In the genomic region with DNA sequence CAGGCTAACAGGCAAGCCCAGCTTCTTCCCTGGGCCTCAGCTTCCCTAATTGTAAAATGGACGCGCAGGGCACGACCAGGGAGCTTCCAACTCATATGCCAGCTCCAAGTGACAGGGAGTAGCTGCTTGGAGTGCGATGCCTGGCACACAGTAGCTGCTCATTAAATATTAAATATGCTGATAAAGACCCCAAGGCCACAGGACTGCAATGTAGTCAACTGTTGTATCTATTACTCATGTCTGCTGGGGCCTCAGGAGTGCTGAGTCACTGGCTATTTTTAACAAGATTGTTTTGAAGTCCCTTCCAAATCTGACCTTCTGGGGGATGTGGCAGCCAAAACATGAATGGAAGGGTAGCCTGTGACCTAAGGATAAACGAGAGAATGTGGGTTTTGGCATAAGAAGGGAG, we compare ENCODE assay signal across 8 cellular contexts. TPM values are rescaled to one million over a fixed set of nuclear protein-coding genes. Genes with fewer than 3 reads are reported as not detected.
DNase-seq lines count a peak whose midpoint lies in the region; ATAC-seq and TF ChIP-seq lines count a peak whose summit lies in the region.

No MANE protein-coding gene starts in this region.

- peaks cover 58% of the 10 kb centered on the region for H4K20me1 ChIP-seq in smooth muscle cell (ENCODE audit: low read depth)

- no peaks in the 10 kb centered on the region for H3F3A ChIP-seq in smooth muscle cell (ENCODE audit: low read depth)

- H3K79me2 ChIP-seq in smooth muscle cell (ENCODE audit: low read depth): peaks cover 46% of the 10 kb centered on the region

- H3K4me3 ChIP-seq in HEK293 (ENCODE audit: low read depth, low read length) (no peak overlapping the region), smooth muscle cell (no peak overlapping the region)

- H3K9me3 ChIP-seq in HEK293 (ENCODE audit: control insufficient read depth, insufficient read depth, low read depth, low read length) (no peaks in the 10 kb centered on the region), smooth muscle cell (replicated peaks; ENCODE audit: low read depth) (no peaks in the 10 kb centered on the region)

- TF ChIP-seq CTCF in HEK293 (tag by site-specific recombination; IDR thresholded peaks at IDR 0.05): no peak
- no peak for TF ChIP-seq CTCF in foreskin keratinocyte (conservative IDR thresholded peaks at IDR 0.05)
- no peak for TF ChIP-seq CTCF in smooth muscle cell (IDR thresholded peaks at IDR 0.05; ENCODE audit: borderline replicate concordance, insufficient read depth, poor library complexity, severe bottlenecking)

- peak; percentile 21 for ATAC-seq in foreskin keratinocyte
- ATAC-seq in HG03175 (IDR thresholded peaks at IDR 0.05; ENCODE audit: unreplicated experiment): no peak

- H3K36me3 ChIP-seq in HEK293 (ENCODE audit: control insufficient read depth in 2 of 2, insufficient read depth in 1 of 2, low read length in 2 of 2): peaks cover 9 to 65% of the 10 kb centered on the region in 2 experiments; a peak in 2 of 3 replicates
- peaks cover 6% of the 10 kb centered on the region for H3K36me3 ChIP-seq in smooth muscle cell (ENCODE audit: low read depth)

- H3K27ac ChIP-seq in HEK293 (ENCODE audit: extremely low read depth, low read depth, low read length) (no peak overlapping the region), foreskin keratinocyte (no peak overlapping the region), smooth muscle cell (ENCODE audit: low read depth) (peak overlapping the region; percentile 95)

- peak overlapping the region; percentile 66 for H3K4me2 ChIP-seq in smooth muscle cell

- DNase-seq in T1000 (lab: John Stamatoyannopoulos, UW) (peak; percentile 29), foreskin keratinocyte (no peak), smooth muscle cell (lab: John Stamatoyannopoulos, UW; ENCODE audit: unreplicated experiment) (no peak), epidermal melanocyte (ENCODE audit: insufficient read length, low spot score) (no peak), NCI-H748 (lab: John Stamatoyannopoulos, UW; ENCODE audit: unreplicated experiment) (no peak)
- no peak for DNase-seq in activated effector memory CD4-positive, alpha-beta T cell treated with Interleukin-2 at 50 U/mL for 16 hours

- H3K9ac ChIP-seq in smooth muscle cell (ENCODE audit: low read depth): peak overlapping the region; percentile 81

- POLR2A ChIA-PET in HEK293 (lab: Yijun Ruan, JAX): no interaction called here

- H3K27me3 ChIP-seq in foreskin keratinocyte: no peaks in the 10 kb centered on the region
- no peaks in the 10 kb centered on the region for H3K27me3 ChIP-seq in smooth muscle cell (ENCODE audit: low read depth)

- 53% methylated on average over 5 of the region's 5 CpGs for WGBS in smooth muscle cell (ENCODE audit: low lambda C conversion rate)

- H3K4me1 ChIP-seq in HEK293 (ENCODE audit: control insufficient read depth, insufficient read depth, low read length): no peaks in the 10 kb centered on the region
- peaks cover 7% of the 10 kb centered on the region for H3K4me1 ChIP-seq in foreskin keratinocyte
- peaks cover 3% of the 10 kb centered on the region for H3K4me1 ChIP-seq in smooth muscle cell (ENCODE audit: low read depth)

- H2AFZ ChIP-seq in smooth muscle cell (ENCODE audit: low read depth): no peak overlapping the region

- CTCF ChIA-PET in HEK293 (lab: Yijun Ruan, JAX): interaction anchor here (0.6 to 1.0 kb wide), 3 partner anchors 11 to 62 kb away, joined by 3 to 4 read pairs (median 3); no protein-coding TSS in a partner anchor

TF ChIP-seq in HEK293, 187 proteins besides CTCF, POLR2A, EP300 and RAD21:
- TF ChIP-seq MZF1 (tag by site-specific recombination; IDR thresholded peaks at IDR 0.05; ENCODE audit: borderline replicate concordance): no peak
- peak; percentile 86 for TF ChIP-seq ZNF664 (tag by site-specific recombination; IDR thresholded peaks at IDR 0.05)
- TF ChIP-seq ZBTB17 (tag by site-specific recombination; IDR thresholded peaks at IDR 0.05): peak; percentile 39; the same call in 1 of the 2 replicates
- TF ChIP-seq HOXC10 (CRISPR knock-in tag; IDR thresholded peaks at IDR 0.05): no peak

RNA-seq across cellular contexts. Expression of a gene that starts 17.7 kb away (rescaled TPM):
- total RNA-seq in foreskin keratinocyte (128 and 133 TPM in 2 replicates), smooth muscle cell (45.7 and 51.4 TPM in 2 replicates)
- polyA plus RNA-seq in foreskin keratinocyte (96.5 and 98.1 TPM in 2 replicates), smooth muscle cell (64.4 and 73.7 TPM in 2 replicates)

RNA-seq across cellular contexts. Expression of a gene that starts 42.7 kb away (rescaled TPM):
- total RNA-seq in foreskin keratinocyte (6.9 and 13.2 TPM in 2 replicates), smooth muscle cell (32.6 and 36.7 TPM in 2 replicates)
- polyA plus RNA-seq in foreskin keratinocyte (12.7 and 26.6 TPM in 2 replicates), smooth muscle cell (59.3 and 67.5 TPM in 2 replicates)
